Comparison of ENCODE assay signal across 14 cellular contexts in genomic region chr7:17031903-17032551, GRCh38.
"Had no signal": no experiment of that assay in that cellular context is flagged by ENCODE, and none has a peak within 500 bp of the region (broad histone marks: within the 10 kb centered on the region; RNA-seq: fewer than 3 reads in every experiment).

No MANE protein-coding gene starts in this region.

- H3K4me1 ChIP-seq: body of pancreas, neural progenitor cell, parathyroid adenoma, uterus had no signal

- H3K36me3 ChIP-seq: neural progenitor cell, thyroid gland, uterus had no signal

- H3K9me3 ChIP-seq: body of pancreas, thyroid gland, uterus had no signal

- H3K27ac Mint-ChIP-seq: activated T-helper 1 cell treated with anti-CD3 and anti-CD28 coated beads, Interleukin-12 subunit alpha, Interleukin-12 subunit beta, Interleukin-2, Interleukin-4 antibody, amounts not matched to agents 30 ng/mL and 10 ng/mL and 1 ng/mL, durations not matched to agents 14 hours and 24 hours and 36 hours; effector memory CD8-positive, alpha-beta T cell; neural progenitor cell had no signal

- H3K27me3 ChIP-seq: body of pancreas, neural progenitor cell, thyroid gland, uterus had no signal

- H3K4me3 Mint-ChIP-seq: activated CD4-positive, alpha-beta T cell treated with anti-CD3 and anti-CD28 coated beads, Interleukin-2, amount 10 ng/mL, durations not matched to agents 7 days and 5 days; activated T-helper 1 cell treated with anti-CD3 and anti-CD28 coated beads, Interleukin-12 subunit alpha, Interleukin-12 subunit beta, Interleukin-2, Interleukin-4 antibody, amounts not matched to agents 30 ng/mL and 10 ng/mL and 1 ng/mL, durations not matched to agents 14 hours and 24 hours and 36 hours; central memory CD8-positive, alpha-beta T cell; effector memory CD8-positive, alpha-beta T cell; neural progenitor cell had no signal

- H3K4me1 Mint-ChIP-seq: central memory CD8-positive, alpha-beta T cell had no signal

- H3K27me3 Mint-ChIP-seq: activated CD4-positive, alpha-beta T cell treated with anti-CD3 and anti-CD28 coated beads, Interleukin-2, amount 10 ng/mL, durations not matched to agents 7 days and 5 days; central memory CD8-positive, alpha-beta T cell had no signal

- DNase-seq: activated CD4-positive, alpha-beta T cell treated with anti-CD3 and anti-CD28 coated beads, Interleukin-2, amount 10 ng/mL, durations not matched to agents 7 days and 5 days; activated naive CD4-positive, alpha-beta T cell treated with anti-CD3 and anti-CD28 coated beads, Interleukin-2, amount 50 U/mL, for 16 hours; body of pancreas; effector memory CD8-positive, alpha-beta T cell; kidney; stimulated activated CD4-positive, alpha-beta T cell treated with anti-CD3 and anti-CD28 coated beads, Interleukin-15, amount 100 ng/mL, for 24 hours; stimulated activated CD4-positive, alpha-beta T cell treated with anti-CD3 and anti-CD28 coated beads, Interleukin-4, amount 100 ng/mL, for 4 hours; T1000; thyroid gland; uterus had no signal

- H3K9me3 Mint-ChIP-seq: activated T-helper 1 cell treated with anti-CD3 and anti-CD28 coated beads, Interleukin-12 subunit alpha, Interleukin-12 subunit beta, Interleukin-2, Interleukin-4 antibody, amounts not matched to agents 30 ng/mL and 10 ng/mL and 1 ng/mL, durations not matched to agents 14 hours and 24 hours and 36 hours; central memory CD8-positive, alpha-beta T cell; effector memory CD8-positive, alpha-beta T cell; neural progenitor cell had no signal

- H3K4me3 ChIP-seq: body of pancreas, neural progenitor cell, thyroid gland, uterus had no signal

- ATAC-seq: body of pancreas; effector memory CD8-positive, alpha-beta T cell had no signal

- H3K36me3 Mint-ChIP-seq: neural progenitor cell had no signal

- H3K27ac ChIP-seq: body of pancreas, neural progenitor cell, parathyroid adenoma, thyroid gland, uterus had no signal
